Comparison of ENCODE assay signal across 18 cellular contexts in genomic region chr20:34862724-34863123, GRCh38.
"Had no signal": no experiment of that assay in that cellular context is flagged by ENCODE, and none has a peak within 500 bp of the region (broad histone marks: within the 10 kb centered on the region; RNA-seq: fewer than 3 reads in every experiment).

No MANE protein-coding gene starts in this region.

- H3K4me3 Mint-ChIP-seq: activated naive CD8-positive, alpha-beta T cell; activated T-helper 1 cell treated with anti-CD3 and anti-CD28 coated beads, Interleukin-12 subunit alpha, Interleukin-12 subunit beta, Interleukin-2, Interleukin-4 antibody, amounts not matched to agents 30 ng/mL and 10 ng/mL and 1 ng/mL, durations not matched to agents 14 hours and 24 hours and 36 hours; nephron progenitor cell had no signal

- H3K4me1 ChIP-seq: tibial artery had no signal

- H3K4me3 ChIP-seq: esophagus squamous epithelium, hepatocyte, lung, ovary, tibial artery had no signal

- H3K9me3 Mint-ChIP-seq: activated T-helper 1 cell treated with anti-CD3 and anti-CD28 coated beads, Interleukin-12 subunit alpha, Interleukin-12 subunit beta, Interleukin-2, Interleukin-4 antibody, amounts not matched to agents 30 ng/mL and 10 ng/mL and 1 ng/mL, durations not matched to agents 14 hours and 24 hours and 36 hours; nephron progenitor cell had no signal

- H3K27ac ChIP-seq: esophagus squamous epithelium, hepatocyte, ovary, tibial artery had no signal

- H3K27ac Mint-ChIP-seq: activated naive CD8-positive, alpha-beta T cell; activated T-helper 1 cell treated with anti-CD3 and anti-CD28 coated beads, Interleukin-12 subunit alpha, Interleukin-12 subunit beta, Interleukin-2, Interleukin-4 antibody, amounts not matched to agents 30 ng/mL and 10 ng/mL and 1 ng/mL, durations not matched to agents 14 hours and 24 hours and 36 hours; nephron progenitor cell had no signal

- H3K27me3 ChIP-seq: esophagus squamous epithelium, hepatocyte, ovary, tibial artery had no signal

- H3K9me3 ChIP-seq: esophagus squamous epithelium, ovary, tibial artery had no signal

- DNase-seq: activated CD4-positive, alpha-beta T cell treated with anti-CD3 and anti-CD28 coated beads, Interleukin-2, amount 50 U/mL, for 1 hour; cerebellar nuclear complex; cortex of kidney; esophagus squamous epithelium; nephron progenitor cell; ovary; stimulated activated CD4-positive, alpha-beta T cell treated with anti-CD3 and anti-CD28 coated beads, Interleukin-12 subunit alpha, Interleukin-12 subunit beta, amount 100 ng/mL, for 4 hours; stimulated activated CD4-positive, alpha-beta T cell treated with anti-CD3 and anti-CD28 coated beads, Interleukin-1b, Interleukin-23, amount 100 ng/mL, for 48 hours; stimulated activated naive CD8-positive, alpha-beta T cell treated with anti-CD3 and anti-CD28 coated beads, Interleukin-15, Interleukin-2, amounts not matched to agents 100 U/mL and 50 U/mL, for 24 hours; T-helper 1 cell; T1000; tibial artery had no signal

- ATAC-seq: activated CD4-positive, CD25-positive, alpha-beta regulatory T cell treated with anti-CD3 and anti-CD28 coated beads, Interleukin-2, amount 50 U/mL, for 24 hours; left lobe of liver; stimulated activated naive CD8-positive, alpha-beta T cell treated with anti-CD3 and anti-CD28 coated beads, Interleukin-15, Interleukin-2, amounts not matched to agents 100 U/mL and 50 U/mL, for 24 hours had no signal

- H3K27me3 Mint-ChIP-seq: activated naive CD8-positive, alpha-beta T cell had no signal

- H3K36me3 ChIP-seq: ovary had no signal
